Comparison of ENCODE assay signal across 29 cellular contexts in genomic region chr11:17686185-17686980, GRCh38. TPM values are rescaled to one million over a fixed set of nuclear protein-coding genes. Genes with fewer than 3 reads are reported as not detected.
A peak's percentile ranks its signal among the peaks of the same experiment; 100 is the strongest.
DNase-seq lines count a peak whose midpoint lies in the region; ATAC-seq and TF ChIP-seq lines count a peak whose summit lies in the region.
"Had no signal": no experiment of that assay in that cellular context is flagged by ENCODE, and none has a peak within 500 bp of the region (broad histone marks: within the 10 kb centered on the region; RNA-seq: fewer than 3 reads in every experiment).

No MANE protein-coding gene starts in this region.

- H3K18ac ChIP-seq in trophoblast cell (ENCODE audit: low read length), result no peak overlapping the region

- whole genome bisulfite sequencing in trophoblast cell (ENCODE audit: extremely low coverage, insufficient coverage, insufficient read length), result no CpG with 5 or more reads among the region's 8 CpGs

- H3K27ac ChIP-seq in GM23338 (ENCODE audit: low read depth) (no peak overlapping the region), trophoblast cell (ENCODE audit: low read depth, low read length) (no peak overlapping the region)
- H3K27ac ChIP-seq: breast epithelium, foreskin keratinocyte, skin epidermis, transverse colon had no signal

- H3K36me3 Mint-ChIP-seq in GM23338 (ENCODE audit: low read depth), result no peaks in the 10 kb centered on the region
- H3K36me3 Mint-ChIP-seq: activated naive CD8-positive, alpha-beta T cell treated with anti-CD3 and anti-CD28 coated beads for 36 hours; memory B cell; natural killer cell had no signal

- no peak overlapping the region for H3K4me3 Mint-ChIP-seq in GM23338
- H3K4me3 Mint-ChIP-seq: activated B cell treated with CpG ODN at 0.5 μM for 24 hours; activated naive CD8-positive, alpha-beta T cell treated with anti-CD3 and anti-CD28 coated beads for 36 hours; activated T-helper 1 cell treated with anti-CD3 and anti-CD28 coated beads, Interleukin-12 subunit alpha, Interleukin-12 subunit beta, Interleukin-2, Interleukin-4 antibody, amounts not matched to agents 30 ng/mL and 10 ng/mL and 1 ng/mL, durations not matched to agents 14 hours and 24 hours and 36 hours; memory B cell; natural killer cell; stimulated activated naive CD8-positive, alpha-beta T cell treated with anti-CD3 and anti-CD28 coated beads, Interleukin-15, Interleukin-2, amounts not matched to agents 100 ng/mL and 50 ng/mL, for 24 hours; T-helper 2 cell treated with Interferon-gamma antibody and Interleukin-4, amounts not matched to agents 5 μg/mL and 100 μg/mL, for 36 hours had no signal

- H2AK5ac ChIP-seq in trophoblast cell (ENCODE audit: low read length), result no peak overlapping the region

- no peaks in the 10 kb centered on the region for H3F3A ChIP-seq in GM23338 (replicated peaks; ENCODE audit: low read depth)

- H3K23ac ChIP-seq in trophoblast cell (ENCODE audit: low read length), result no peak overlapping the region

- peak; percentile 84 for ATAC-seq in GM23338
- ATAC-seq: foreskin keratinocyte, K562, natural killer cell had no signal

- H4K8ac ChIP-seq in trophoblast cell (ENCODE audit: low read depth, low read length), result no peak overlapping the region

- peaks cover 3% of the 10 kb centered on the region for H3K27me3 Mint-ChIP-seq in GM23338 (ENCODE audit: insufficient read depth, low read depth, poor library complexity)

- H3K4me3 ChIP-seq in GM23338, result no peak overlapping the region
- no peak overlapping the region for H3K4me3 ChIP-seq in trophoblast cell (ENCODE audit: low read depth, low read length)
- H3K4me3 ChIP-seq: breast epithelium, K562, skin epidermis, transverse colon had no signal

- H3K4me1 Mint-ChIP-seq in GM23338, result no peaks in the 10 kb centered on the region; the same call in 2 of the 3 replicates
- H3K4me1 Mint-ChIP-seq: activated B cell treated with CpG ODN at 0.5 μM for 24 hours; activated naive CD8-positive, alpha-beta T cell treated with anti-CD3 and anti-CD28 coated beads for 36 hours; memory B cell; natural killer cell had no signal

- no peak overlapping the region for H3K27ac Mint-ChIP-seq in GM23338
- H3K27ac Mint-ChIP-seq: activated B cell treated with CpG ODN at 0.5 μM for 24 hours; activated naive CD8-positive, alpha-beta T cell treated with anti-CD3 and anti-CD28 coated beads for 36 hours; activated T-helper 1 cell treated with anti-CD3 and anti-CD28 coated beads, Interleukin-12 subunit alpha, Interleukin-12 subunit beta, Interleukin-2, Interleukin-4 antibody, amounts not matched to agents 30 ng/mL and 10 ng/mL and 1 ng/mL, durations not matched to agents 14 hours and 24 hours and 36 hours; memory B cell; natural killer cell; stimulated activated naive CD8-positive, alpha-beta T cell treated with anti-CD3 and anti-CD28 coated beads, Interleukin-15, Interleukin-2, amounts not matched to agents 100 ng/mL and 50 ng/mL, for 24 hours; T-helper 2 cell treated with Interferon-gamma antibody and Interleukin-4, amounts not matched to agents 5 μg/mL and 100 μg/mL, for 36 hours had no signal

- DNase-seq in GM23338 (ENCODE audit: low spot score) (no peak), NCI-H524 treated with DMSO at 0.1 percent for 48 hours (lab: John Stamatoyannopoulos, UW) (peak; percentile 38), astrocyte of the hippocampus (ENCODE audit: low read depth, low spot score) (peak; percentile 14), trophoblast cell (peak; percentile 28 to 41), COLO829 (ENCODE audit: low spot score) (no peak), GM19240 (ENCODE audit: insufficient read length, low spot score) (no peak), hepatic stellate cell (ENCODE audit: low spot score) (no peak)
- DNase-seq in activated CD8-positive, alpha-beta memory T cell treated with anti-CD3 and anti-CD28 coated beads, Interleukin-2, amount 50 U/mL, for 4 hours, result no peak
- DNase-seq: activated B cell treated with CpG ODN at 0.5 μM for 24 hours; activated CD8-positive, alpha-beta memory T cell treated with anti-CD3 and anti-CD28 coated beads for 24 hours; activated naive CD8-positive, alpha-beta T cell treated with anti-CD3 and anti-CD28 coated beads for 36 hours; AML-193; Calu3; dermis blood vessel endothelial cell; foreskin keratinocyte; kidney glomerular epithelial cell; natural killer cell; NCI-H2029 treated with DMSO at 0.1 percent for 48 hours; NCI-H446 treated with DMSO at 0.1 percent for 48 hours; Right ventricle myocardium superior; transverse colon had no signal

- H3K9ac ChIP-seq in trophoblast cell (ENCODE audit: low read length), result no peak overlapping the region

- no peaks in the 10 kb centered on the region for H3K36me3 ChIP-seq in GM23338 (ENCODE audit: insufficient read depth)
- H3K36me3 ChIP-seq in trophoblast cell (ENCODE audit: control insufficient read depth in 1 of 2, insufficient read depth in 2 of 2, low read length in 2 of 2), result no peaks in the 10 kb centered on the region
- H3K36me3 ChIP-seq: breast epithelium, transverse colon had no signal

- H3K27me3 ChIP-seq in GM23338 (ENCODE audit: insufficient read depth), result peaks cover 11% of the 10 kb centered on the region; the same call in 1 of the 2 replicates
- H3K27me3 ChIP-seq in trophoblast cell (ENCODE audit: insufficient read depth, low read length), result no peaks in the 10 kb centered on the region

- H2BK120ac ChIP-seq in trophoblast cell (ENCODE audit: insufficient read depth, low read length, poor library complexity), result no peak overlapping the region

- no peaks in the 10 kb centered on the region for H4K20me1 ChIP-seq in GM23338 (replicated peaks; ENCODE audit: insufficient read depth)

- H2BK5ac ChIP-seq in trophoblast cell (ENCODE audit: low read depth, low read length, poor library complexity), result no peak overlapping the region

- no peaks in the 10 kb centered on the region for H3K4me1 ChIP-seq in GM23338 (ENCODE audit: insufficient read depth)
- peaks cover 0 to 11% of the 10 kb centered on the region in 2 experiments for H3K4me1 ChIP-seq in trophoblast cell (ENCODE audit: control insufficient read depth in 1 of 2, insufficient read depth in 2 of 2, low read length in 2 of 2)
- H3K4me1 ChIP-seq: breast epithelium, foreskin keratinocyte, transverse colon had no signal

- no peak overlapping the region for H4K91ac ChIP-seq in trophoblast cell (ENCODE audit: low read depth, low read length)

- H3K9me3 Mint-ChIP-seq in GM23338, result no peaks in the 10 kb centered on the region
- H3K9me3 Mint-ChIP-seq: activated B cell treated with CpG ODN at 0.5 μM for 24 hours; activated naive CD8-positive, alpha-beta T cell treated with anti-CD3 and anti-CD28 coated beads for 36 hours; activated T-helper 1 cell treated with anti-CD3 and anti-CD28 coated beads, Interleukin-12 subunit alpha, Interleukin-12 subunit beta, Interleukin-2, Interleukin-4 antibody, amounts not matched to agents 30 ng/mL and 10 ng/mL and 1 ng/mL, durations not matched to agents 14 hours and 24 hours and 36 hours; memory B cell; natural killer cell; stimulated activated naive CD8-positive, alpha-beta T cell treated with anti-CD3 and anti-CD28 coated beads, Interleukin-15, Interleukin-2, amounts not matched to agents 100 ng/mL and 50 ng/mL, for 24 hours; T-helper 2 cell treated with Interferon-gamma antibody and Interleukin-4, amounts not matched to agents 5 μg/mL and 100 μg/mL, for 36 hours had no signal

- no peak overlapping the region for H4K12ac ChIP-seq in trophoblast cell (ENCODE audit: low read depth, low read length)

- H3K79me2 ChIP-seq in GM23338 (replicated peaks; ENCODE audit: insufficient read depth) (no peaks in the 10 kb centered on the region), trophoblast cell (ENCODE audit: control insufficient read depth, insufficient read depth, low read length, poor library complexity) (no peaks in the 10 kb centered on the region)

- H2AFZ ChIP-seq in GM23338, result peak overlapping the region; percentile 47
- H2AFZ ChIP-seq in trophoblast cell (ENCODE audit: insufficient read depth, low read length, poor library complexity), result no peak overlapping the region

- no peak overlapping the region for H2BK12ac ChIP-seq in trophoblast cell (ENCODE audit: low read length)

- no peak for TF ChIP-seq CTCF in GM23338 (conservative IDR thresholded peaks at IDR 0.05; ENCODE audit: low read depth in 2 of 2)

- no peaks in the 10 kb centered on the region for H3K79me1 ChIP-seq in trophoblast cell (ENCODE audit: low read length)

- no peaks in the 10 kb centered on the region for H3K9me2 ChIP-seq in GM23338 (ENCODE audit: insufficient read depth)

- no peak overlapping the region for H3K4ac ChIP-seq in trophoblast cell (ENCODE audit: low read depth, low read length)

- peaks cover 2% of the 10 kb centered on the region for H3K9me3 ChIP-seq in trophoblast cell (ENCODE audit: insufficient read depth, low read depth, low read length)
- H3K9me3 ChIP-seq: breast epithelium, transverse colon had no signal

- H3K4me2 ChIP-seq in GM23338 (no peak overlapping the region), trophoblast cell (ENCODE audit: low read length) (no peak overlapping the region)

- H3K14ac ChIP-seq in trophoblast cell (ENCODE audit: low read length), result no peak overlapping the region

TF ChIP-seq in GM23338, 12 proteins besides CTCF, POLR2A, EP300 and RAD21:
- no peak for TF ChIP-seq CREB1 (CRISPR knock-in tag; IDR thresholded peaks at IDR 0.05; ENCODE audit: low read depth)
TF ChIP-seq in GM23338: peak in this region for 0.

RNA-seq across cellular contexts. Expression of gene MYOD1, which starts 33.0 kb away (rescaled TPM):
- total RNA-seq in GM23338 (2014; rRNA removed; shearing (Covaris generic)), result not detected in 2 replicates
- polyA plus RNA-seq in GM23338 (2016; fragmentation: Nextera tagmentation; extraction: Ambion mirVana), result not detected in 2 replicates
- polyA plus RNA-seq in trophoblast cell (2013), result 0.07 and 0.14 TPM in 2 replicates
- total RNA-seq: activated B cell treated with CpG ODN at 0.5 μM for 24 hours; activated naive CD8-positive, alpha-beta T cell treated with anti-CD3 and anti-CD28 coated beads for 36 hours; activated T-helper 1 cell treated with anti-CD3 and anti-CD28 coated beads, Interleukin-12 subunit alpha, Interleukin-12 subunit beta, Interleukin-2, Interleukin-4 antibody, amounts not matched to agents 30 ng/mL and 10 ng/mL and 1 ng/mL, durations not matched to agents 14 hours and 24 hours and 36 hours; breast epithelium; Calu3; dermis blood vessel endothelial cell; foreskin keratinocyte; K562; natural killer cell; posterior vena cava; Right ventricle myocardium superior; transverse colon had no signal
- polyA plus RNA-seq: foreskin keratinocyte, K562 had no signal

RNA-seq across cellular contexts. Expression of gene KCNC1, which starts 48.2 kb away (rescaled TPM):
- total RNA-seq in GM23338 (2014; rRNA removed; shearing (Covaris generic)), result not detected in 2 replicates
- polyA plus RNA-seq in GM23338 (2016; fragmentation: Nextera tagmentation; extraction: Ambion mirVana), result 0.11 and 0.17 TPM in 2 replicates
- polyA plus RNA-seq in trophoblast cell (2013), result 0.12 and 0.16 TPM in 2 replicates
- total RNA-seq: activated B cell treated with CpG ODN at 0.5 μM for 24 hours; activated naive CD8-positive, alpha-beta T cell treated with anti-CD3 and anti-CD28 coated beads for 36 hours; activated T-helper 1 cell treated with anti-CD3 and anti-CD28 coated beads, Interleukin-12 subunit alpha, Interleukin-12 subunit beta, Interleukin-2, Interleukin-4 antibody, amounts not matched to agents 30 ng/mL and 10 ng/mL and 1 ng/mL, durations not matched to agents 14 hours and 24 hours and 36 hours; dermis blood vessel endothelial cell; foreskin keratinocyte; K562; natural killer cell; posterior vena cava; Right ventricle myocardium superior had no signal
- polyA plus RNA-seq: foreskin keratinocyte had no signal

Comparison
In these comparisons a context has a peak if more than half of its experiments do, and no peak if none do; other contexts are left out.
1. DNase-seq: peak in NCI-H524 treated with DMSO at 0.1 percent for 48 hours (single experiment), astrocyte of the hippocampus (single experiment) and trophoblast cell (2 of 2); none in GM23338 (single experiment), COLO829 (single experiment), activated CD8-positive, alpha-beta memory T cell treated with anti-CD3 and anti-CD28 coated beads, Interleukin-2, amount 50 U/mL, for 4 hours (single experiment), GM19240 (single experiment) and hepatic stellate cell (single experiment).